In the genomic region with DNA sequence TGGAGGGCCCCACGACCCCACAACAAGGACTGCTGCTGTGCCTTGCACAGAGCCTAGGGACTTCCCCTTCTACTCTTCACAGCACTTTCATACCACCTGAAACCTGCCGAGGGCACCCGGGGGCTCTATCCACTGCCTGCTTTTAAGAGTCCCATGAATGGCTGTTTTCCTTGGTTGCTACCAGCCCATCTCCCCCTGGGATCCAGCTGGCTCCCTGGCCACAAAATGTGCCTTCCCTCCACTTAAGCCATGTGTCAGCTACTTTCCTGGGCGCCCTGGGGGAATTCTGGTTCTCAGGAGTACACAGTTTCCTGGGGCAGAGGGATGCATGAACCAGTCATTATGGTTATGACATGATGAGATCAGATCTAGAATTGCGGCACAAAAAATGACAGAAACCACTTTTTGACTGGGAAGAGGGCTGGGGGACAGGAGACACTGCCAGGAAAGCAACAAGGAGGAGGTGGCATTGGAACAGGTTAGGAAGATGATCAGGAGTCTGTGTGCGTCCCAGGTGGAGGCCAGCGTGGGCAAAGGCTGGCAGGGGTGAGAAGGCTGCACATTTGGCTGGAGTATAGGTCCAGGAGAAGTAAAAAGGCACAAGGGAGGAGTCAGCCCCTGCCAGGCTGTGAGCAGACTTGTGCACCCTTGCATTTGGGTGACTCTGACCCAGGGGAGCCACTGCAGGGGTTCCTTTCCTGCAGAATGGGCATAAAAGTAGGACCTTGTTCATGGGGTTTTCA, we compare ENCODE assay signal across 1 cellular context.
TF ChIP-seq lines count a peak whose summit lies in the region.

No MANE protein-coding gene starts in this region.

TF ChIP-seq in GM12878, 131 proteins besides CTCF, POLR2A, EP300 and RAD21 (continues in another document):
- no peak for TF ChIP-seq ZNF24 (IDR thresholded peaks at IDR 0.05)
- TF ChIP-seq KLF5 (IDR thresholded peaks at IDR 0.05; ENCODE audit: partially characterized antibody) = no peak
- TF ChIP-seq, protein P1, sequence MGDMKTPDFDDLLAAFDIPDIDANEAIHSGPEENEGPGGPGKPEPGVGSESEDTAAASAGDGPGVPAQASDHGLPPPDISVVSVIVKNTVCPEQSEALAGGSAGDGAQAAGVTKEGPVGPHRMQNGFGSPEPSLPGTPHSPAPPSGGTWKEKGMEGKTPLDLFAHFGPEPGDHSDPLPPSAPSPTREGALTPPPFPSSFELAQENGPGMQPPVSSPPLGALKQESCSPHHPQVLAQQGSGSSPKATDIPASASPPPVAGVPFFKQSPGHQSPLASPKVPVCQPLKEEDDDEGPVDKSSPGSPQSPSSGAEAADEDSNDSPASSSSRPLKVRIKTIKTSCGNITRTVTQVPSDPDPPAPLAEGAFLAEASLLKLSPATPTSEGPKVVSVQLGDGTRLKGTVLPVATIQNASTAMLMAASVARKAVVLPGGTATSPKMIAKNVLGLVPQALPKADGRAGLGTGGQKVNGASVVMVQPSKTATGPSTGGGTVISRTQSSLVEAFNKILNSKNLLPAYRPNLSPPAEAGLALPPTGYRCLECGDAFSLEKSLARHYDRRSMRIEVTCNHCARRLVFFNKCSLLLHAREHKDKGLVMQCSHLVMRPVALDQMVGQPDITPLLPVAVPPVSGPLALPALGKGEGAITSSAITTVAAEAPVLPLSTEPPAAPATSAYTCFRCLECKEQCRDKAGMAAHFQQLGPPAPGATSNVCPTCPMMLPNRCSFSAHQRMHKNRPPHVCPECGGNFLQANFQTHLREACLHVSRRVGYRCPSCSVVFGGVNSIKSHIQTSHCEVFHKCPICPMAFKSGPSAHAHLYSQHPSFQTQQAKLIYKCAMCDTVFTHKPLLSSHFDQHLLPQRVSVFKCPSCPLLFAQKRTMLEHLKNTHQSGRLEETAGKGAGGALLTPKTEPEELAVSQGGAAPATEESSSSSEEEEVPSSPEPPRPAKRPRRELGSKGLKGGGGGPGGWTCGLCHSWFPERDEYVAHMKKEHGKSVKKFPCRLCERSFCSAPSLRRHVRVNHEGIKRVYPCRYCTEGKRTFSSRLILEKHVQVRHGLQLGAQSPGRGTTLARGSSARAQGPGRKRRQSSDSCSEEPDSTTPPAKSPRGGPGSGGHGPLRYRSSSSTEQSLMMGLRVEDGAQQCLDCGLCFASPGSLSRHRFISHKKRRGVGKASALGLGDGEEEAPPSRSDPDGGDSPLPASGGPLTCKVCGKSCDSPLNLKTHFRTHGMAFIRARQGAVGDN (IDR thresholded peaks at IDR 0.05) = 0 out of 2 replicates have a peak, but pooled peaks have one; percentile 17
- TF ChIP-seq BHLHE40 (IDR thresholded peaks at IDR 0.05; ENCODE audit: borderline replicate concordance in 1 of 2, low read depth in 2 of 2, low read length in 1 of 2) = peak in 1 of 2 experiments; percentile 22; a peak in 1 of 4 replicates
- TF ChIP-seq ASH2L (IDR thresholded peaks at IDR 0.05; ENCODE audit: borderline replicate concordance, low read depth) = no peak
- TF ChIP-seq, protein P2, sequence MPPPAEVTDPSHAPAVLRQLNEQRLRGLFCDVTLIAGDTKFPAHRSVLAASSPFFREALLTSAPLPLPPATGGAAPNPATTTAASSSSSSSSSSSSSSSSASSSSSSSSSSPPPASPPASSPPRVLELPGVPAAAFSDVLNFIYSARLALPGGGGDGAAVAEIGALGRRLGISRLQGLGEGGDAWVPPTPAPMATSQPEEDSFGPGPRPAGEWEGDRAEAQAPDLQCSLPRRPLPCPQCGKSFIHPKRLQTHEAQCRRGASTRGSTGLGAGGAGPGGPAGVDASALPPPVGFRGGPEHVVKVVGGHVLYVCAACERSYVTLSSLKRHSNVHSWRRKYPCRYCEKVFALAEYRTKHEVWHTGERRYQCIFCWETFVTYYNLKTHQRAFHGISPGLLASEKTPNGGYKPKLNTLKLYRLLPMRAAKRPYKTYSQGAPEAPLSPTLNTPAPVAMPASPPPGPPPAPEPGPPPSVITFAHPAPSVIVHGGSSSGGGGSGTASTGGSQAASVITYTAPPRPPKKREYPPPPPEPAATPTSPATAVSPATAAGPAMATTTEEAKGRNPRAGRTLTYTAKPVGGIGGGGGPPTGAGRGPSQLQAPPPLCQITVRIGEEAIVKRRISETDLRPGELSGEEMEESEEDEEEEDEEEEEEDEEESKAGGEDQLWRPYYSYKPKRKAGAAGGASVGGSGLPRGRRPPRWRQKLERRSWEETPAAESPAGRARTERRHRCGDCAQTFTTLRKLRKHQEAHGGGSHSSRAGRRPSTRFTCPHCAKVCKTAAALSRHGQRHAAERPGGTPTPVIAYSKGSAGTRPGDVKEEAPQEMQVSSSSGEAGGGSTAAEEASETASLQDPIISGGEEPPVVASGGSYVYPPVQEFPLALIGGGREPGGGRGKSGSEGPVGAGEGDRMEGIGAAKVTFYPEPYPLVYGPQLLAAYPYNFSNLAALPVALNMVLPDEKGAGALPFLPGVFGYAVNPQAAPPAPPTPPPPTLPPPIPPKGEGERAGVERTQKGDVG (CRISPR knock-in tag; IDR thresholded peaks at IDR 0.05) = no peak
- no peak for TF ChIP-seq ZNF384 (IDR thresholded peaks at IDR 0.05; ENCODE audit: borderline replicate concordance, low read depth, low read length)
- TF ChIP-seq, protein P3, sequence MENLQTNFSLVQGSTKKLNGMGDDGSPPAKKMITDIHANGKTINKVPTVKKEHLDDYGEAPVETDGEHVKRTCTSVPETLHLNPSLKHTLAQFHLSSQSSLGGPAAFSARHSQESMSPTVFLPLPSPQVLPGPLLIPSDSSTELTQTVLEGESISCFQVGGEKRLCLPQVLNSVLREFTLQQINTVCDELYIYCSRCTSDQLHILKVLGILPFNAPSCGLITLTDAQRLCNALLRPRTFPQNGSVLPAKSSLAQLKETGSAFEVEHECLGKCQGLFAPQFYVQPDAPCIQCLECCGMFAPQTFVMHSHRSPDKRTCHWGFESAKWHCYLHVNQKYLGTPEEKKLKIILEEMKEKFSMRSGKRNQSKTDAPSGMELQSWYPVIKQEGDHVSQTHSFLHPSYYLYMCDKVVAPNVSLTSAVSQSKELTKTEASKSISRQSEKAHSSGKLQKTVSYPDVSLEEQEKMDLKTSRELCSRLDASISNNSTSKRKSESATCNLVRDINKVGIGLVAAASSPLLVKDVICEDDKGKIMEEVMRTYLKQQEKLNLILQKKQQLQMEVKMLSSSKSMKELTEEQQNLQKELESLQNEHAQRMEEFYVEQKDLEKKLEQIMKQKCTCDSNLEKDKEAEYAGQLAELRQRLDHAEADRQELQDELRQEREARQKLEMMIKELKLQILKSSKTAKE (IDR thresholded peaks at IDR 0.05; ENCODE audit: low read depth, poor library complexity, severe bottlenecking) = peak; percentile 26
- TF ChIP-seq ZBED1 (IDR thresholded peaks at IDR 0.05; ENCODE audit: borderline replicate concordance) = peak; percentile 21; the same call in 1 of the 2 replicates
- no peak for TF ChIP-seq NFXL1 (IDR thresholded peaks at IDR 0.05; ENCODE audit: borderline replicate concordance)
- TF ChIP-seq NFYA (IDR thresholded peaks at IDR 0.05; ENCODE audit: borderline replicate concordance, low read depth, low read length) = no peak
- TF ChIP-seq, protein P4, sequence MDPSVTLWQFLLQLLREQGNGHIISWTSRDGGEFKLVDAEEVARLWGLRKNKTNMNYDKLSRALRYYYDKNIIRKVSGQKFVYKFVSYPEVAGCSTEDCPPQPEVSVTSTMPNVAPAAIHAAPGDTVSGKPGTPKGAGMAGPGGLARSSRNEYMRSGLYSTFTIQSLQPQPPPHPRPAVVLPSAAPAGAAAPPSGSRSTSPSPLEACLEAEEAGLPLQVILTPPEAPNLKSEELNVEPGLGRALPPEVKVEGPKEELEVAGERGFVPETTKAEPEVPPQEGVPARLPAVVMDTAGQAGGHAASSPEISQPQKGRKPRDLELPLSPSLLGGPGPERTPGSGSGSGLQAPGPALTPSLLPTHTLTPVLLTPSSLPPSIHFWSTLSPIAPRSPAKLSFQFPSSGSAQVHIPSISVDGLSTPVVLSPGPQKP (IDR thresholded peaks at IDR 0.05; ENCODE audit: low read depth, low read length) = no peak
- TF ChIP-seq HDAC2 (IDR thresholded peaks at IDR 0.05) = no peak
- TF ChIP-seq FOXM1 (IDR thresholded peaks at IDR 0.05; ENCODE audit: low read depth, low read length) = no peak
- no peak for TF ChIP-seq SUZ12 (IDR thresholded peaks at IDR 0.05; ENCODE audit: unreplicated experiment)
- no peak for TF ChIP-seq RUNX3 (IDR thresholded peaks at IDR 0.05; ENCODE audit: low read length)
- peak; percentile 72; the same call in 1 of the 2 replicates for TF ChIP-seq ATF7 (IDR thresholded peaks at IDR 0.05; ENCODE audit: low read depth)
- no peak for TF ChIP-seq ZNF622 (IDR thresholded peaks at IDR 0.05)
- no peak for TF ChIP-seq BRCA1 (IDR thresholded peaks at IDR 0.05; ENCODE audit: low read depth, low read length)
- no peak for TF ChIP-seq SREBF1 (IDR thresholded peaks at IDR 0.05; ENCODE audit: low read length)
- 0 out of 2 replicates have a peak, but pooled peaks have one; percentile 20 for TF ChIP-seq TBL1XR1 (IDR thresholded peaks at IDR 0.05; ENCODE audit: low read depth, low read length)
- TF ChIP-seq CHD4 (IDR thresholded peaks at IDR 0.05) = no peak
- TF ChIP-seq SREBF2 (IDR thresholded peaks at IDR 0.05; ENCODE audit: low read length) = no peak
- TF ChIP-seq, protein P5, sequence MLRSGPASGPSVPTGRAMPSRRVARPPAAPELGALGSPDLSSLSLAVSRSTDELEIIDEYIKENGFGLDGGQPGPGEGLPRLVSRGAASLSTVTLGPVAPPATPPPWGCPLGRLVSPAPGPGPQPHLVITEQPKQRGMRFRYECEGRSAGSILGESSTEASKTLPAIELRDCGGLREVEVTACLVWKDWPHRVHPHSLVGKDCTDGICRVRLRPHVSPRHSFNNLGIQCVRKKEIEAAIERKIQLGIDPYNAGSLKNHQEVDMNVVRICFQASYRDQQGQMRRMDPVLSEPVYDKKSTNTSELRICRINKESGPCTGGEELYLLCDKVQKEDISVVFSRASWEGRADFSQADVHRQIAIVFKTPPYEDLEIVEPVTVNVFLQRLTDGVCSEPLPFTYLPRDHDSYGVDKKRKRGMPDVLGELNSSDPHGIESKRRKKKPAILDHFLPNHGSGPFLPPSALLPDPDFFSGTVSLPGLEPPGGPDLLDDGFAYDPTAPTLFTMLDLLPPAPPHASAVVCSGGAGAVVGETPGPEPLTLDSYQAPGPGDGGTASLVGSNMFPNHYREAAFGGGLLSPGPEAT (IDR thresholded peaks at IDR 0.05; ENCODE audit: low read depth) = peak; percentile 85
- TF ChIP-seq, protein P6, sequence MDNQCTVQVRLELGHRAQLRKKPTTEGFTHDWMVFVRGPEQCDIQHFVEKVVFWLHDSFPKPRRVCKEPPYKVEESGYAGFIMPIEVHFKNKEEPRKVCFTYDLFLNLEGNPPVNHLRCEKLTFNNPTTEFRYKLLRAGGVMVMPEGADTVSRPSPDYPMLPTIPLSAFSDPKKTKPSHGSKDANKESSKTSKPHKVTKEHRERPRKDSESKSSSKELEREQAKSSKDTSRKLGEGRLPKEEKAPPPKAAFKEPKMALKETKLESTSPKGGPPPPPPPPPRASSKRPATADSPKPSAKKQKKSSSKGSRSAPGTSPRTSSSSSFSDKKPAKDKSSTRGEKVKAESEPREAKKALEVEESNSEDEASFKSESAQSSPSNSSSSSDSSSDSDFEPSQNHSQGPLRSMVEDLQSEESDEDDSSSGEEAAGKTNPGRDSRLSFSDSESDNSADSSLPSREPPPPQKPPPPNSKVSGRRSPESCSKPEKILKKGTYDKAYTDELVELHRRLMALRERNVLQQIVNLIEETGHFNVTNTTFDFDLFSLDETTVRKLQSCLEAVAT (IDR thresholded peaks at IDR 0.05) = 0 out of 2 replicates have a peak, but pooled peaks have one; percentile 28
- TF ChIP-seq PML (IDR thresholded peaks at IDR 0.05; ENCODE audit: low read length) = no peak
- TF ChIP-seq MEF2B (IDR thresholded peaks at IDR 0.05; ENCODE audit: partially characterized antibody, poor library complexity, severe bottlenecking) = peak; percentile 94
- TF ChIP-seq SRF (IDR thresholded peaks at IDR 0.05; ENCODE audit: low read depth in 2 of 2, low read length in 2 of 2) = 0 out of 4 replicates have a peak, but pooled peaks of 1 of the 2 experiments have one; percentile 2
- TF ChIP-seq TARDBP (IDR thresholded peaks at IDR 0.05; ENCODE audit: borderline replicate concordance) = peak; percentile 37; the same call in 1 of the 2 replicates
- no peak for TF ChIP-seq SUPT20H (IDR thresholded peaks at IDR 0.05; ENCODE audit: borderline replicate concordance, control insufficient read depth, low read depth, low read length)
- peak in 1 of 2 experiments; percentile 35; a peak in 2 of 3 replicates for TF ChIP-seq EGR1 (IDR thresholded peaks at IDR 0.05; ENCODE audit: borderline replicate concordance in 1 of 2, low read depth in 2 of 2, low read length in 2 of 2)
- TF ChIP-seq RAD51 (IDR thresholded peaks at IDR 0.05) = no peak
- TF ChIP-seq POLR2AphosphoS2 (IDR thresholded peaks at IDR 0.05; ENCODE audit: low read depth, low read length) = no peak
- TF ChIP-seq, protein P7, sequence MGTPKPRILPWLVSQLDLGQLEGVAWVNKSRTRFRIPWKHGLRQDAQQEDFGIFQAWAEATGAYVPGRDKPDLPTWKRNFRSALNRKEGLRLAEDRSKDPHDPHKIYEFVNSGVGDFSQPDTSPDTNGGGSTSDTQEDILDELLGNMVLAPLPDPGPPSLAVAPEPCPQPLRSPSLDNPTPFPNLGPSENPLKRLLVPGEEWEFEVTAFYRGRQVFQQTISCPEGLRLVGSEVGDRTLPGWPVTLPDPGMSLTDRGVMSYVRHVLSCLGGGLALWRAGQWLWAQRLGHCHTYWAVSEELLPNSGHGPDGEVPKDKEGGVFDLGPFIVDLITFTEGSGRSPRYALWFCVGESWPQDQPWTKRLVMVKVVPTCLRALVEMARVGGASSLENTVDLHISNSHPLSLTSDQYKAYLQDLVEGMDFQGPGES (IDR thresholded peaks at IDR 0.05) = no peak
- TF ChIP-seq MXI1 (IDR thresholded peaks at IDR 0.05; ENCODE audit: low read depth, low read length) = no peak
- no peak for TF ChIP-seq MEF2A (IDR thresholded peaks at IDR 0.05; ENCODE audit: insufficient read depth, low read depth, low read length)
- TF ChIP-seq RB1 (IDR thresholded peaks at IDR 0.05; ENCODE audit: borderline replicate concordance) = peak; percentile 67; the same call in 1 of the 2 replicates
- peak; percentile 78; the same call in 1 of the 2 replicates for TF ChIP-seq GATAD2B (conservative IDR thresholded peaks at IDR 0.05; ENCODE audit: low read depth)
- peak; percentile 54; the same call in 1 of the 2 replicates for TF ChIP-seq CREM (IDR thresholded peaks at IDR 0.05; ENCODE audit: low read depth)
- TF ChIP-seq ZZZ3 (IDR thresholded peaks at IDR 0.05; ENCODE audit: control insufficient read depth, insufficient read length, low read depth) = no peak
- TF ChIP-seq DPF2 (IDR thresholded peaks at IDR 0.05) = no peak
- peak; percentile 26; the same call in 1 of the 2 replicates for TF ChIP-seq HDGF (IDR thresholded peaks at IDR 0.05)
- TF ChIP-seq ZSCAN29 (IDR thresholded peaks at IDR 0.05) = no peak
- TF ChIP-seq ESRRA (IDR thresholded peaks at IDR 0.05; ENCODE audit: low read length) = no peak
